In the genomic region with DNA sequence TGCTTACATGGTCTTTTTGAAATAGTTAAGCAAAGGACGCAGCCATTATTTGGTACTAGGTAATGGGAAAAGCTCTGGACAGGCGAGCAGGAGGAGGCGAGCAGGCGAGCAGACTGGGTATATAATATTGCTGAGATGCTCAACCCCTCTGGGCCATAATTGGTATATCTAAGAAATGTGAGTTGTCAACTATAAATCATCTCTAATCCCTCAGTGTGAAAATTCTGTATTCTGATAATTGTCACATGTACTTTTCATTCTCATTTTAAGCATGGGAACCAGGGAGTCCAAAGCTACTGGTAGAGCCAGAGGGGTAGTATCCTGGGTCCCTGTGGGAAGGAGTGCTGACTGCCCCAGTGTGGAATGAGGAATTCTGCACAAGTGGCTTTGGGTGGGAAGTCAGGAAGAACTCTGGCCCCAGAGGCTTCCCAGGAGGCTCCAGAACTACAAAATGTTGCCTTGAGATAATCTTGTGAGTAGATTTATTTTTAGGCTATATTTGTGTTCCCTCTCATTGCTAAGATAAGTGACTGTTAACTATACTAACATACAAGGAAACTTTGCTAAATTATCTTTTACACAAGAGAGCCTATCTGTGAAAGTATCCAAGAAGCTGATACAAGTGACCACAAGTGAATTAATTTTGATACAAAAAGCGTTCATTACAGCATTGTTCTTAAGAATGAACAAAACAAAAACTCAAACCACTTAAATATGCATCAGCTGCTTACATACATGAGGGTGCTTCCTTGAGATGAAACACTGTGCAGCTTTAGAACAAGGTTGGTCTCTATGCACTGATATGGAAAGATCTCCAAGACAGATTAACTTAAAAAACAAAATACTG, we compare ENCODE assay signal across 1 cellular context.
TF ChIP-seq lines count a peak whose summit lies in the region.

No MANE protein-coding gene starts in this region.

TF ChIP-seq in K562, 482 proteins besides CTCF, POLR2A, EP300 and RAD21 (continued from another document):
- TF ChIP-seq, protein P1, sequence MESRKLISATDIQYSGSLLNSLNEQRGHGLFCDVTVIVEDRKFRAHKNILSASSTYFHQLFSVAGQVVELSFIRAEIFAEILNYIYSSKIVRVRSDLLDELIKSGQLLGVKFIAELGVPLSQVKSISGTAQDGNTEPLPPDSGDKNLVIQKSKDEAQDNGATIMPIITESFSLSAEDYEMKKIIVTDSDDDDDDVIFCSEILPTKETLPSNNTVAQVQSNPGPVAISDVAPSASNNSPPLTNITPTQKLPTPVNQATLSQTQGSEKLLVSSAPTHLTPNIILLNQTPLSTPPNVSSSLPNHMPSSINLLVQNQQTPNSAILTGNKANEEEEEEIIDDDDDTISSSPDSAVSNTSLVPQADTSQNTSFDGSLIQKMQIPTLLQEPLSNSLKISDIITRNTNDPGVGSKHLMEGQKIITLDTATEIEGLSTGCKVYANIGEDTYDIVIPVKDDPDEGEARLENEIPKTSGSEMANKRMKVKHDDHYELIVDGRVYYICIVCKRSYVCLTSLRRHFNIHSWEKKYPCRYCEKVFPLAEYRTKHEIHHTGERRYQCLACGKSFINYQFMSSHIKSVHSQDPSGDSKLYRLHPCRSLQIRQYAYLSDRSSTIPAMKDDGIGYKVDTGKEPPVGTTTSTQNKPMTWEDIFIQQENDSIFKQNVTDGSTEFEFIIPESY (CRISPR knock-in tag; IDR thresholded peaks at IDR 0.05), result no peak
- TF ChIP-seq GTF2E2 (tag; IDR thresholded peaks at IDR 0.05) (no peak), KAT8 (IDR thresholded peaks at IDR 0.05; ENCODE audit: low read depth) (no peak), BMI1 (IDR thresholded peaks at IDR 0.05; ENCODE audit: low read length) (no peak), PCBP2 (IDR thresholded peaks at IDR 0.05; ENCODE audit: low read depth, low read length, poor library complexity, severe bottlenecking) (no peak), HMGN3 (IDR thresholded peaks at IDR 0.05; ENCODE audit: borderline replicate concordance, extremely low read depth, insufficient read length, low read depth, low read length) (no peak), HDAC2 (IDR thresholded peaks at IDR 0.05) (no peak), CBFB (CRISPR knock-in tag; IDR thresholded peaks at IDR 0.05) (no peak), JUNB (CRISPR knock-in tag; conservative IDR thresholded peaks at IDR 0.05) (no peak), PHTF2 (CRISPR knock-in tag; IDR thresholded peaks at IDR 0.05) (no peak), NR2F6 (CRISPR knock-in tag; IDR thresholded peaks at IDR 0.05) (no peak), DDX20 (tag; IDR thresholded peaks at IDR 0.05; ENCODE audit: low read depth) (no peak), SREBF1 (IDR thresholded peaks at IDR 0.05; ENCODE audit: borderline replicate concordance, low read depth, low read length) (no peak), HEY1 (CRISPR knock-in tag; IDR thresholded peaks at IDR 0.05; ENCODE audit: borderline replicate concordance) (no peak), CHD2 (IDR thresholded peaks at IDR 0.05; ENCODE audit: low read depth, low read length) (no peak), ZNF717 (CRISPR knock-in tag; IDR thresholded peaks at IDR 0.05) (no peak), ELF2 (CRISPR knock-in tag; IDR thresholded peaks at IDR 0.05) (no peak), ZNF57 (CRISPR knock-in tag; IDR thresholded peaks at IDR 0.05) (no peak), ETS2 (tag; IDR thresholded peaks at IDR 0.05; ENCODE audit: borderline replicate concordance, poor library complexity, severe bottlenecking) (no peak), ZNF316 (IDR thresholded peaks at IDR 0.05) (peak; percentile 73; the same call in 1 of the 2 replicates), CBFA2T3 (IDR thresholded peaks at IDR 0.05) (no peak), ZNF79 (CRISPR knock-in tag; IDR thresholded peaks at IDR 0.05; ENCODE audit: low read depth) (no peak), SOX6 (IDR thresholded peaks at IDR 0.05) (no peak), ZKSCAN3 (CRISPR knock-in tag; IDR thresholded peaks at IDR 0.05) (no peak), MTA3 (IDR thresholded peaks at IDR 0.05; ENCODE audit: borderline replicate concordance) (no peak), ZNF583 (CRISPR knock-in tag; IDR thresholded peaks at IDR 0.05) (no peak), HMG20B (CRISPR knock-in tag; IDR thresholded peaks at IDR 0.05) (no peak), DPF2 (IDR thresholded peaks at IDR 0.05) (no peak), ARID1B (IDR thresholded peaks at IDR 0.05) (peak; percentile 31; the same call in 1 of the 2 replicates), MCM2 (IDR thresholded peaks at IDR 0.05; ENCODE audit: low read depth) (no peak), NFXL1 (CRISPR knock-in tag; IDR thresholded peaks at IDR 0.05) (no peak), ZBTB17 (CRISPR knock-in tag; IDR thresholded peaks at IDR 0.05) (0 out of 2 replicates have a peak, but pooled peaks have one; percentile 23), MAFK (IDR thresholded peaks at IDR 0.05; ENCODE audit: low read length) (no peak), NR3C1 (CRISPR knock-in tag; IDR thresholded peaks at IDR 0.05) (no peak), HDGF (IDR thresholded peaks at IDR 0.05) (no peak)
- TF ChIP-seq, protein P2, sequence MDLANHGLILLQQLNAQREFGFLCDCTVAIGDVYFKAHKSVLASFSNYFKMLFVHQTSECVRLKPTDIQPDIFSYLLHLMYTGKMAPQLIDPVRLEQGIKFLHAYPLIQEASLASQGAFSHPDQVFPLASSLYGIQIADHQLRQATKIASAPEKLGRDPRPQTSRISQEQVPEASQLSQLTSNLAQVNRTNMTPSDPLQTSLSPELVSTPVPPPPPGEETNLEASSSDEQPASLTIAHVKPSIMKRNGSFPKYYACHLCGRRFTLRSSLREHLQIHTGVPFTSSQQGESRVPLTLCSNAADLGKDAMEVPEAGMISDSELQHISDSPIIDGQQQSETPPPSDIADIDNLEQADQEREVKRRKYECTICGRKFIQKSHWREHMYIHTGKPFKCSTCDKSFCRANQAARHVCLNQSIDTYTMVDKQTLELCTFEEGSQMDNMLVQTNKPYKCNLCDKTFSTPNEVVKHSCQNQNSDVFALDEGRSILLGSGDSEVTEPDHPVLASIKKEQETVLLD (IDR thresholded peaks at IDR 0.05), result no peak
- TF ChIP-seq, protein P3, sequence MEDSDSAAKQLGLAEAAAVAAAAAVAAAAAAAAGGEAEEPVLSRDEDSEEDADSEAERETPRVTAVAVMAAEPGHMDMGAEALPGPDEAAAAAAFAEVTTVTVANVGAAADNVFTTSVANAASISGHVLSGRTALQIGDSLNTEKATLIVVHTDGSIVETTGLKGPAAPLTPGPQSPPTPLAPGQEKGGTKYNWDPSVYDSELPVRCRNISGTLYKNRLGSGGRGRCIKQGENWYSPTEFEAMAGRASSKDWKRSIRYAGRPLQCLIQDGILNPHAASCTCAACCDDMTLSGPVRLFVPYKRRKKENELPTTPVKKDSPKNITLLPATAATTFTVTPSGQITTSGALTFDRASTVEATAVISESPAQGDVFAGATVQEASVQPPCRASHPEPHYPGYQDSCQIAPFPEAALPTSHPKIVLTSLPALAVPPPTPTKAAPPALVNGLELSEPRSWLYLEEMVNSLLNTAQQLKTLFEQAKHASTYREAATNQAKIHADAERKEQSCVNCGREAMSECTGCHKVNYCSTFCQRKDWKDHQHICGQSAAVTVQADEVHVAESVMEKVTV (CRISPR knock-in tag; IDR thresholded peaks at IDR 0.05), result no peak; the same call in 1 of the 2 replicates
- TF ChIP-seq, protein P4, sequence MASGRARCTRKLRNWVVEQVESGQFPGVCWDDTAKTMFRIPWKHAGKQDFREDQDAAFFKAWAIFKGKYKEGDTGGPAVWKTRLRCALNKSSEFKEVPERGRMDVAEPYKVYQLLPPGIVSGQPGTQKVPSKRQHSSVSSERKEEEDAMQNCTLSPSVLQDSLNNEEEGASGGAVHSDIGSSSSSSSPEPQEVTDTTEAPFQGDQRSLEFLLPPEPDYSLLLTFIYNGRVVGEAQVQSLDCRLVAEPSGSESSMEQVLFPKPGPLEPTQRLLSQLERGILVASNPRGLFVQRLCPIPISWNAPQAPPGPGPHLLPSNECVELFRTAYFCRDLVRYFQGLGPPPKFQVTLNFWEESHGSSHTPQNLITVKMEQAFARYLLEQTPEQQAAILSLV (tag; IDR thresholded peaks at IDR 0.05), result no peak
- TF ChIP-seq, protein P5, sequence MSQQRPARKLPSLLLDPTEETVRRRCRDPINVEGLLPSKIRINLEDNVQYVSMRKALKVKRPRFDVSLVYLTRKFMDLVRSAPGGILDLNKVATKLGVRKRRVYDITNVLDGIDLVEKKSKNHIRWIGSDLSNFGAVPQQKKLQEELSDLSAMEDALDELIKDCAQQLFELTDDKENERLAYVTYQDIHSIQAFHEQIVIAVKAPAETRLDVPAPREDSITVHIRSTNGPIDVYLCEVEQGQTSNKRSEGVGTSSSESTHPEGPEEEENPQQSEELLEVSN (IDR thresholded peaks at IDR 0.05; ENCODE audit: borderline replicate concordance in 1 of 2, extremely low read depth in 1 of 2, insufficient read depth in 1 of 2, insufficient read length in 1 of 2, low read depth in 1 of 2, low read length in 1 of 2, poor library complexity in 1 of 2, severe bottlenecking in 1 of 2), result no peak
- TF ChIP-seq, protein P6, sequence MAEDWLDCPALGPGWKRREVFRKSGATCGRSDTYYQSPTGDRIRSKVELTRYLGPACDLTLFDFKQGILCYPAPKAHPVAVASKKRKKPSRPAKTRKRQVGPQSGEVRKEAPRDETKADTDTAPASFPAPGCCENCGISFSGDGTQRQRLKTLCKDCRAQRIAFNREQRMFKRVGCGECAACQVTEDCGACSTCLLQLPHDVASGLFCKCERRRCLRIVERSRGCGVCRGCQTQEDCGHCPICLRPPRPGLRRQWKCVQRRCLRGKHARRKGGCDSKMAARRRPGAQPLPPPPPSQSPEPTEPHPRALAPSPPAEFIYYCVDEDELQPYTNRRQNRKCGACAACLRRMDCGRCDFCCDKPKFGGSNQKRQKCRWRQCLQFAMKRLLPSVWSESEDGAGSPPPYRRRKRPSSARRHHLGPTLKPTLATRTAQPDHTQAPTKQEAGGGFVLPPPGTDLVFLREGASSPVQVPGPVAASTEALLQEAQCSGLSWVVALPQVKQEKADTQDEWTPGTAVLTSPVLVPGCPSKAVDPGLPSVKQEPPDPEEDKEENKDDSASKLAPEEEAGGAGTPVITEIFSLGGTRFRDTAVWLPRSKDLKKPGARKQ (CRISPR knock-in tag; IDR thresholded peaks at IDR 0.05), result no peak
- TF ChIP-seq, protein P7, sequence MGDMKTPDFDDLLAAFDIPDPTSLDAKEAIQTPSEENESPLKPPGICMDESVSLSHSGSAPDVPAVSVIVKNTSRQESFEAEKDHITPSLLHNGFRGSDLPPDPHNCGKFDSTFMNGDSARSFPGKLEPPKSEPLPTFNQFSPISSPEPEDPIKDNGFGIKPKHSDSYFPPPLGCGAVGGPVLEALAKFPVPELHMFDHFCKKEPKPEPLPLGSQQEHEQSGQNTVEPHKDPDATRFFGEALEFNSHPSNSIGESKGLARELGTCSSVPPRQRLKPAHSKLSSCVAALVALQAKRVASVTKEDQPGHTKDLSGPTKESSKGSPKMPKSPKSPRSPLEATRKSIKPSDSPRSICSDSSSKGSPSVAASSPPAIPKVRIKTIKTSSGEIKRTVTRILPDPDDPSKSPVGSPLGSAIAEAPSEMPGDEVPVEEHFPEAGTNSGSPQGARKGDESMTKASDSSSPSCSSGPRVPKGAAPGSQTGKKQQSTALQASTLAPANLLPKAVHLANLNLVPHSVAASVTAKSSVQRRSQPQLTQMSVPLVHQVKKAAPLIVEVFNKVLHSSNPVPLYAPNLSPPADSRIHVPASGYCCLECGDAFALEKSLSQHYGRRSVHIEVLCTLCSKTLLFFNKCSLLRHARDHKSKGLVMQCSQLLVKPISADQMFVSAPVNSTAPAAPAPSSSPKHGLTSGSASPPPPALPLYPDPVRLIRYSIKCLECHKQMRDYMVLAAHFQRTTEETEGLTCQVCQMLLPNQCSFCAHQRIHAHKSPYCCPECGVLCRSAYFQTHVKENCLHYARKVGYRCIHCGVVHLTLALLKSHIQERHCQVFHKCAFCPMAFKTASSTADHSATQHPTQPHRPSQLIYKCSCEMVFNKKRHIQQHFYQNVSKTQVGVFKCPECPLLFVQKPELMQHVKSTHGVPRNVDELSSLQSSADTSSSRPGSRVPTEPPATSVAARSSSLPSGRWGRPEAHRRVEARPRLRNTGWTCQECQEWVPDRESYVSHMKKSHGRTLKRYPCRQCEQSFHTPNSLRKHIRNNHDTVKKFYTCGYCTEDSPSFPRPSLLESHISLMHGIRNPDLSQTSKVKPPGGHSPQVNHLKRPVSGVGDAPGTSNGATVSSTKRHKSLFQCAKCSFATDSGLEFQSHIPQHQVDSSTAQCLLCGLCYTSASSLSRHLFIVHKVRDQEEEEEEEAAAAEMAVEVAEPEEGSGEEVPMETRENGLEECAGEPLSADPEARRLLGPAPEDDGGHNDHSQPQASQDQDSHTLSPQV (IDR thresholded peaks at IDR 0.05), result no peak
- TF ChIP-seq, protein P8, sequence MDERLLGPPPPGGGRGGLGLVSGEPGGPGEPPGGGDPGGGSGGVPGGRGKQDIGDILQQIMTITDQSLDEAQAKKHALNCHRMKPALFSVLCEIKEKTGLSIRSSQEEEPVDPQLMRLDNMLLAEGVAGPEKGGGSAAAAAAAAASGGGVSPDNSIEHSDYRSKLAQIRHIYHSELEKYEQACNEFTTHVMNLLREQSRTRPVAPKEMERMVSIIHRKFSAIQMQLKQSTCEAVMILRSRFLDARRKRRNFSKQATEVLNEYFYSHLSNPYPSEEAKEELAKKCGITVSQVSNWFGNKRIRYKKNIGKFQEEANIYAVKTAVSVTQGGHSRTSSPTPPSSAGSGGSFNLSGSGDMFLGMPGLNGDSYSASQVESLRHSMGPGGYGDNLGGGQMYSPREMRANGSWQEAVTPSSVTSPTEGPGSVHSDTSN (CRISPR knock-in tag; IDR thresholded peaks at IDR 0.05; ENCODE audit: low read depth), result no peak
- TF ChIP-seq, protein P8 (tag; conservative IDR thresholded peaks at IDR 0.05; ENCODE audit: low read depth), result peak; percentile 52; the same call in 1 of the 2 replicates
- TF ChIP-seq, protein P9, sequence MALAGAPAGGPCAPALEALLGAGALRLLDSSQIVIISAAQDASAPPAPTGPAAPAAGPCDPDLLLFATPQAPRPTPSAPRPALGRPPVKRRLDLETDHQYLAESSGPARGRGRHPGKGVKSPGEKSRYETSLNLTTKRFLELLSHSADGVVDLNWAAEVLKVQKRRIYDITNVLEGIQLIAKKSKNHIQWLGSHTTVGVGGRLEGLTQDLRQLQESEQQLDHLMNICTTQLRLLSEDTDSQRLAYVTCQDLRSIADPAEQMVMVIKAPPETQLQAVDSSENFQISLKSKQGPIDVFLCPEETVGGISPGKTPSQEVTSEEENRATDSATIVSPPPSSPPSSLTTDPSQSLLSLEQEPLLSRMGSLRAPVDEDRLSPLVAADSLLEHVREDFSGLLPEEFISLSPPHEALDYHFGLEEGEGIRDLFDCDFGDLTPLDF (CRISPR knock-in tag; IDR thresholded peaks at IDR 0.05), result no peak
